27 cellular contexts compared by ENCODE assay signal in genomic region chr13:57424379-57424778, GRCh38.
"Had no signal": no experiment of that assay in that cellular context is flagged by ENCODE, and none has a peak within 500 bp of the region (broad histone marks: within the 10 kb centered on the region; RNA-seq: fewer than 3 reads in every experiment).

No MANE protein-coding gene starts in this region.

- DNase-seq: stimulated activated CD4-positive, alpha-beta T cell treated with anti-CD3 and anti-CD28 coated beads, Interleukin-2, amount 100 ng/mL, for 48 hours; stimulated activated CD4-positive, alpha-beta T cell treated with anti-CD3 and anti-CD28 coated beads, Interleukin-4, amount 100 ng/mL, for 1 hour; stimulated activated CD4-positive, alpha-beta T cell treated with anti-CD3 and anti-CD28 coated beads, Interleukin-4, amount 100 ng/mL, for 24 hours; stimulated activated CD4-positive, alpha-beta T cell treated with anti-CD3 and anti-CD28 coated beads, Interleukin-4, amount 100 ng/mL, for 4 hours; stimulated activated CD8-positive, alpha-beta memory T cell treated with anti-CD3 and anti-CD28 coated beads, Interleukin-4, amount 100 ng/mL, for 48 hours; stimulated activated naive B cell treated with anti-CD40 and anti-IgM and Interleukin-4, amounts not matched to agents 10 μg/mL and 1 μg/mL and 100 μg/mL, for 72 hours; stimulated activated naive CD4-positive, alpha-beta T cell; stimulated activated naive CD4-positive, alpha-beta T cell treated with Interleukin-2 at 50 U/mL for 16 hours; stimulated activated naive CD8-positive, alpha-beta T cell treated with anti-CD3 and anti-CD28 coated beads, Interleukin-15, amount 100 ng/mL, for 72 hours; stimulated activated naive CD8-positive, alpha-beta T cell treated with anti-CD3 and anti-CD28 coated beads, Interleukin-15, Interleukin-2, amounts not matched to agents 100 U/mL and 50 U/mL, for 24 hours; stomach; substantia nigra; testis; thyroid gland; tibial artery; transverse colon; trophoblast cell; upper lobe of left lung; upper lobe of right lung; uterus had no signal

- H3K4me3 ChIP-seq: stomach, suprapubic skin, testis, thoracic aorta, thyroid gland, tibial artery, tibial nerve, transverse colon, upper lobe of left lung, upper lobe of right lung, uterus, vagina had no signal

- H3K27me3 ChIP-seq: stomach, suprapubic skin, testis, thyroid gland, tibial artery, tibial nerve, transverse colon, upper lobe of left lung, upper lobe of right lung, uterus, vagina had no signal

- H3K4me1 ChIP-seq: stomach, suprapubic skin, testis, thyroid gland, tibial artery, tibial nerve, transverse colon, upper lobe of left lung, upper lobe of right lung, uterus, vagina had no signal

- ATAC-seq: stimulated activated effector memory CD8-positive, alpha-beta T cell treated with anti-CD3 and anti-CD28 coated beads, Interleukin-12 subunit alpha, Interleukin-12 subunit beta, amount 100 ng/mL, for 72 hours; stimulated activated memory B cell treated with anti-CD40 and anti-IgM and Interleukin-4, amounts not matched to agents 10 μg/mL and 1 μg/mL and 100 μg/mL, for 72 hours; stimulated activated naive B cell treated with anti-CD40 and anti-IgM and Interleukin-4, amounts not matched to agents 10 μg/mL and 1 μg/mL and 100 μg/mL, for 72 hours; stimulated activated naive CD8-positive, alpha-beta T cell treated with anti-CD3 and anti-CD28 coated beads, Interleukin-15, amount 100 ng/mL, for 72 hours; stimulated activated naive CD8-positive, alpha-beta T cell treated with anti-CD3 and anti-CD28 coated beads, Interleukin-15, Interleukin-2, amounts not matched to agents 100 U/mL and 50 U/mL, for 24 hours; upper lobe of right lung had no signal

- H3K9me3 ChIP-seq: testis, thyroid gland, upper lobe of right lung, uterus, vagina had no signal

- H3K36me3 ChIP-seq: stomach, suprapubic skin, thoracic aorta, thyroid gland, tibial artery, tibial nerve, transverse colon, upper lobe of left lung, upper lobe of right lung, uterus, vagina had no signal

- FAIRE-seq: urothelium cell line had no signal

- H3K27ac ChIP-seq: stomach, suprapubic skin, testis, thoracic aorta, thyroid gland, tibial artery, tibial nerve, transverse colon, upper lobe of left lung, upper lobe of right lung, uterus, vagina had no signal
